In the genomic region with DNA sequence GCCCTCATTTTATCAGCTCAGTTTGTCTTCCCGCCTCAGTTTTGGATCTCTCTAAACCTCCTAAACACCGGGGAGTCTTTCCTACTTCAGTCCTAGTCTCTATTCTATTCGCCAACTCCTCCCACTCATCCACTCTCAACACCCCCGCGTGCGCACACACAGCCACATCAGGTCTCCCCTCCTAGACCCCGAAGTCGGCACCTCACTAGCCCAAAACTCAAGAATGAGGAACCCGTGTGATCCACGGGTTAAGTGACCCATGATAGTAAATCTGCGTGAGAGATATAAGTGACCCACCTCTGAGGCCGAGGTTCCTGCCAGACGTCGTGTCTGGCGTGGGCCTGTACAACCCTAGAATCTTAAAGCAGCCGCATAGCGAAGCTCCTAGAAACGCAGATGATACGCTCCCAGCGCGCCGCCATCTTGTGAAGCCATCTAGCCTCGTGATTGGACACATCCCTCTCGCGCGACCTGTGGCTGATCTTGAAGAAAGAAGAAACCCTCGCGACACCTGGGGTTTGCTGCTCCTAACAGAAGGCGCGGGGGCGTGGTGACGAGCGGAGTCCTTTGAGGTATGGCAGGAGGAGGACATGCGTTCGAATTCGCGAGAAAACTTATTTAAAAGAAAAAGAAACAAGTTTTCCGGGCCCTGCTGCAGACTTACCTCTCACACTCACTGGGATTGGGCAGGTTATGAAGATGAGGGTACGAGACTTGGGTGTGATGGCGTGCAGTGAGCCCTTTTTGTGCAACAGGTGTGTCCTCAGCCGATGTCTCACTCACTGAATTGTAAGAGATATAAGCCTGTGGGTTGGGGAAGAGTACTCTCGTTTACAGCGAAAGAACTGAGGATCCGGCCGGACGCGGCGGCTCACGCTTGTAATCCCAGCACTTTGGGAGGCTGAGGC, we compare ENCODE assay signal across 8 cellular contexts. TPM values are rescaled to one million over a fixed set of nuclear protein-coding genes. Genes with fewer than 3 reads are reported as not detected.
A peak's percentile ranks its signal among the peaks of the same experiment; 100 is the strongest.
DNase-seq lines count a peak whose midpoint lies in the region; ATAC-seq, FAIRE-seq and TF ChIP-seq lines count a peak whose summit lies in the region.

A gene with protein sequence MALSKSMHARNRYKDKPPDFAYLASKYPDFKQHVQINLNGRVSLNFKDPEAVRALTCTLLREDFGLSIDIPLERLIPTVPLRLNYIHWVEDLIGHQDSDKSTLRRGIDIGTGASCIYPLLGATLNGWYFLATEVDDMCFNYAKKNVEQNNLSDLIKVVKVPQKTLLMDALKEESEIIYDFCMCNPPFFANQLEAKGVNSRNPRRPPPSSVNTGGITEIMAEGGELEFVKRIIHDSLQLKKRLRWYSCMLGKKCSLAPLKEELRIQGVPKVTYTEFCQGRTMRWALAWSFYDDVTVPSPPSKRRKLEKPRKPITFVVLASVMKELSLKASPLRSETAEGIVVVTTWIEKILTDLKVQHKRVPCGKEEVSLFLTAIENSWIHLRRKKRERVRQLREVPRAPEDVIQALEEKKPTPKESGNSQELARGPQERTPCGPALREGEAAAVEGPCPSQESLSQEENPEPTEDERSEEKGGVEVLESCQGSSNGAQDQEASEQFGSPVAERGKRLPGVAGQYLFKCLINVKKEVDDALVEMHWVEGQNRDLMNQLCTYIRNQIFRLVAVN (minus strand): TSS at position 427 of the 908 bp plus-strand sequence. CDS start 9,557 bp downstream, outside the sequence.

- H3K9me3 ChIP-seq in keratinocyte (ENCODE audit: control insufficient read depth, low read depth, low read length), result no peaks in the 10 kb centered on the region

- dilution Hi-C loops in keratinocyte (cut with MboI; ENCODE audit: extremely low pct_ligation_motif_present, low sequenced_read_pairs), result no loop called here

- peak within 1 kb of the TSS; percentile 99 for H3K27ac ChIP-seq in keratinocyte (ENCODE audit: control insufficient read depth, insufficient read depth, low read length)

- H3K27me3 ChIP-seq in keratinocyte (ENCODE audit: control insufficient read depth, extremely low read depth, insufficient read depth, low read length), result no peaks in the 10 kb centered on the region

- H4K20me1 ChIP-seq in keratinocyte (ENCODE audit: control insufficient read depth, extremely low read depth, insufficient read depth, low read length), result no peaks in the 10 kb centered on the region

- no peaks in the 10 kb centered on the region for H3K36me3 ChIP-seq in keratinocyte (ENCODE audit: control insufficient read depth in 2 of 2, extremely low read depth in 1 of 2, insufficient read depth in 2 of 2, low read length in 2 of 2)

- TF ChIP-seq CTCF in keratinocyte (optimal IDR thresholded peaks at IDR 0.05 in 1 of 3, IDR thresholded peaks at IDR 0.05 in 1 of 3, conservative IDR thresholded peaks at IDR 0.05 in 1 of 3; ENCODE audit: extremely low read depth in 1 of 3, insufficient read depth in 2 of 3, low read length in 3 of 3), result no peak

- H3K79me2 ChIP-seq in keratinocyte (ENCODE audit: control insufficient read depth, insufficient read depth, low read length), result peaks cover 34% of the 10 kb centered on the region

- peak within 1 kb of the TSS; percentile 89 for H3K4me2 ChIP-seq in keratinocyte (ENCODE audit: control insufficient read depth, extremely low read depth, insufficient read depth, low read depth, low read length)

- peak; percentile 90 for FAIRE-seq in keratinocyte (lab: Jason Lieb, UNC)

- peak within 1 kb of the TSS; percentile 61 to 99 (median 99) for H3K4me3 ChIP-seq in keratinocyte (ENCODE audit: control insufficient read depth in 2 of 3, extremely low read depth in 1 of 3, insufficient read depth in 2 of 3, low read depth in 1 of 3, low read length in 3 of 3)

- peaks cover 6% of the 10 kb centered on the region for H3K4me1 ChIP-seq in keratinocyte (ENCODE audit: control insufficient read depth, extremely low read depth, insufficient read depth, low read length)

- DNase-seq in Ammon's horn (ENCODE audit: low spot score) (peak; percentile 97), NCI-H460 (ENCODE audit: extremely low read depth, low read depth) (peak; percentile 99), cerebellar nuclear complex (lab: John Stamatoyannopoulos, UW) (peak; percentile 80 to 90), keratinocyte (ENCODE audit: low read depth, low spot score) (peak; percentile 94)
- peak; percentile 87 to 94 for DNase-seq in stimulated activated CD4-positive, alpha-beta T cell treated with anti-CD3 and anti-CD28 coated beads, Interleukin-15, amount 100 ng/mL, for 1 hour (ENCODE audit: low read depth in 1 of 2, low spot score in 1 of 2)

- TF ChIP-seq POLR2A in GM19193 (IDR thresholded peaks at IDR 0.05; ENCODE audit: extremely low read depth, insufficient read depth, insufficient read length), result peak; percentile 90

- ATAC-seq in HG03432 (IDR thresholded peaks at IDR 0.05; ENCODE audit: unreplicated experiment), result peak; percentile 98
- ATAC-seq in activated CD4-positive, CD25-positive, alpha-beta regulatory T cell treated with anti-CD3 and anti-CD28 coated beads, Interleukin-2, amount 50 U/mL, for 24 hours, result peak; percentile 99 to 100

- no peaks in the 10 kb centered on the region for H3K9me1 ChIP-seq in keratinocyte (ENCODE audit: control insufficient read depth, extremely low read depth, insufficient read depth, low read length)

- peak within 1 kb of the TSS; percentile 99 for H3K9ac ChIP-seq in keratinocyte (ENCODE audit: control insufficient read depth, extremely low read depth, insufficient read depth, low read length)

- H2AFZ ChIP-seq in keratinocyte (ENCODE audit: control insufficient read depth, low read length), result peak within 1 kb of the TSS; percentile 99

RNA-seq across cellular contexts. Expression of the gene that starts here (rescaled TPM):
- total RNA-seq in NCI-H460 (2014; rRNA removed; shearing (Covaris generic)), result 30.3 and 33.2 TPM in 2 replicates
- 11.7 and 12.9 TPM in 2 replicates for polyA plus RNA-seq in NCI-H460 (2014; cell fraction: nucleus; rRNA removed)
- 13.4 to 17.8 TPM (median 16.6 TPM) in 3 replicates for polyA plus RNA-seq in keratinocyte
- polyA plus RNA-seq in keratinocyte (2011; ENCODE audit: low read depth), result 13.8 TPM
- 12.7 and 16.0 TPM in 2 replicates for polyA plus RNA-seq in keratinocyte (2011; cell fraction: cytosol; rRNA removed)
- 22.6 and 23.6 TPM in 2 replicates for polyA plus RNA-seq in keratinocyte (2011; cell fraction: nucleus; rRNA removed)
- 17.7 and 18.7 TPM in 2 replicates for polyA plus RNA-seq in keratinocyte (2012; ENCODE audit: low replicate concordance)
- polyA minus RNA-seq in keratinocyte, result 7.1 to 17.0 TPM (median 12.9 TPM) in 3 replicates
- polyA minus RNA-seq in keratinocyte (2011; cell fraction: cytosol; rRNA and poly(A)+ RNA removed), result 16.7 TPM
- 10.9 and 18.2 TPM in 2 replicates for polyA minus RNA-seq in keratinocyte (2011; cell fraction: nucleus; rRNA and poly(A)+ RNA removed)

Comparison
In these comparisons a context has a peak if more than half of its experiments do, and no peak if none do; other contexts are left out.
1. Peak in every context shown above with its lines: DNase-seq, ATAC-seq, H3K4me3 ChIP-seq and H3K27ac ChIP-seq.